In the genomic region with DNA sequence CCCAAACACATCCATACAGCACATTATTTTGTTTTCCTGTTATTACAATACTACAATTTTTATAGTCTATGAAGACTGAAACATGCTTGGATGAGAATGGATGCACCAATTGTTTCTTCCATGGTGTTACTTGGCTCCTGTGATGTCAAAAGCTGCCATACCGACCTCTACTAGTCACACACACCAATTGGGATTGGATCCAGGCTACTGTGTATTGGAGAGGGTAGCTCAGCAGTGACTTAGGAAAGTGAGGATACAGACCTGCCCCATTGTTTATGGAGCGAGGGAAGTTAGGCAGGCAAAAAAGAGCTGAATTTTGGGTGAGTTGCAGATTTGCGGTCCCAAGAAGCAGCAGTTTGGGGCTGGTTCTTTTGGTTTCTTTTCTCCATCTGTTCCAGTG, we compare ENCODE assay signal across 21 cellular contexts.
"Had no signal": no experiment of that assay in that cellular context is flagged by ENCODE, and none has a peak within 500 bp of the region (broad histone marks: within the 10 kb centered on the region; RNA-seq: fewer than 3 reads in every experiment).

No MANE protein-coding gene starts in this region.

- H3K36me3 ChIP-seq: left lung, pancreas, right lobe of liver, thoracic aorta, upper lobe of right lung had no signal

- H3K4me1 ChIP-seq: foreskin keratinocyte, left lung, upper lobe of right lung had no signal

- H3K4me3 ChIP-seq: body of pancreas, left lung, pancreas, right lobe of liver, thoracic aorta, upper lobe of right lung had no signal

- ATAC-seq: activated CD8-positive, alpha-beta T cell treated with anti-CD3 and anti-CD28 coated beads, Interleukin-2, amount 10 ng/mL, durations not matched to agents 7 days and 5 days; body of pancreas; foreskin keratinocyte; left lung; pancreas; right lobe of liver; stimulated activated memory B cell treated with anti-CD40 and anti-IgM and Interleukin-4, amounts not matched to agents 10 μg/mL and 1 μg/mL and 100 μg/mL, for 72 hours; T-cell; upper lobe of right lung had no signal

- FAIRE-seq: kidney, pancreas had no signal

- DNase-seq: activated CD4-positive, alpha-beta T cell treated with anti-CD3 and anti-CD28 coated beads, Interleukin-2, amount 10 ng/mL, durations not matched to agents 24 days and 14 days; activated CD8-positive, alpha-beta T cell treated with anti-CD3 and anti-CD28 coated beads, Interleukin-2, amount 10 ng/mL, durations not matched to agents 7 days and 5 days; activated naive CD4-positive, alpha-beta T cell treated with anti-CD3 and anti-CD28 coated beads for 36 hours; activated T-cell treated with anti-CD3 and anti-CD28 coated beads, Interleukin-2, amount 50 U/mL, for 24 hours; body of pancreas; caudate nucleus; dorsolateral prefrontal cortex; endodermal cell; foreskin keratinocyte; hypothalamus; kidney; left lung; naive B cell; pancreas; right lobe of liver; stimulated activated CD4-positive, alpha-beta T cell treated with anti-CD3 and anti-CD28 coated beads, Interleukin-4, amount 100 ng/mL, for 4 hours; T-cell; upper lobe of right lung had no signal

- H3K27me3 ChIP-seq: body of pancreas, dorsolateral prefrontal cortex, foreskin keratinocyte, left lung, pancreas, right lobe of liver, upper lobe of right lung had no signal

- H3K9me3 ChIP-seq: body of pancreas, left lung, pancreas, right lobe of liver, thoracic aorta, upper lobe of right lung had no signal

- H3K27ac ChIP-seq: body of pancreas, epithelial cell of prostate, foreskin keratinocyte, left lung, pancreas, right lobe of liver, thoracic aorta, upper lobe of right lung had no signal
